Comparison of ENCODE assay signal across 18 cellular contexts in the genomic region with DNA sequence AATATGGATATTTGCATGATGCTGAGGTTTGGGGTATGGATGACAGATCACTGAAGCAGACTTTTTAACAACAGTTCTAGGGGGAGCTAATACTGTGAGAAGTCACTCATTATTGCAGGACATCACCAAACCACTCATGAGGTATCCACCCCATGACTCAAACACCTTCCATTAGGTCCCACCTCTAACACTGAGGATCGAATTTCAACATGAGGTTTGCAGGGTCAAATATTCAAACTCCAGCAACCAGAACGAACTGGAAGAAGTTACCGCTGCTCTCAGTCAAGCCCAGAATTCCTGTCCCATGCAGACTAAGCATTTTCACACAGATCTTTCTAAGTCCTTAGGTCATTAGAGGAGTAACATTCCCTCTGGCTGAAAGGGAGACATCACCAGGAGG.
DNase-seq lines count a peak whose midpoint lies in the region; ATAC-seq, FAIRE-seq and TF ChIP-seq lines count a peak whose summit lies in the region.
"Had no signal": no experiment of that assay in that cellular context is flagged by ENCODE, and none has a peak within 500 bp of the region (broad histone marks: within the 10 kb centered on the region; RNA-seq: fewer than 3 reads in every experiment).

No MANE protein-coding gene starts in this region.

- no peak for ATAC-seq in body of pancreas

- in situ Hi-C loops in Caki2 (cut with HindIII; ENCODE audit: low pct_unique_long_range_greater_than_20kb, low sequenced_read_pairs): no loop called here

- H2BK12ac ChIP-seq in mesenchymal stem cell (ENCODE audit: low read length in 2 of 2): no peak overlapping the region

- no peaks in the 10 kb centered on the region for H3K79me1 ChIP-seq in mesenchymal stem cell (replicated peaks; ENCODE audit: low read length, poor library complexity, severe bottlenecking)

- no peak overlapping the region for H2AFZ ChIP-seq in mesenchymal stem cell (ENCODE audit: low read depth, low read length)

- H3K14ac ChIP-seq in mesenchymal stem cell (ENCODE audit: low read length in 2 of 2): no peak overlapping the region

- no peak overlapping the region for H4K91ac ChIP-seq in mesenchymal stem cell (ENCODE audit: low read length)

- no peak overlapping the region for H3K27ac ChIP-seq in coronary artery
- peak overlapping the region; percentile 78 for H3K27ac ChIP-seq in mesenchymal stem cell (ENCODE audit: low read length, poor library complexity, severe bottlenecking)
- H3K27ac ChIP-seq in body of pancreas: no peak overlapping the region

- H2BK15ac ChIP-seq in mesenchymal stem cell (ENCODE audit: low read depth, poor library complexity, severe bottlenecking): no peak overlapping the region

- H3K23ac ChIP-seq in mesenchymal stem cell (ENCODE audit: low read length in 2 of 2): no peak overlapping the region

- peaks cover 4% of the 10 kb centered on the region for H3K36me3 Mint-ChIP-seq in activated T-helper 1 cell treated with anti-CD3 and anti-CD28 coated beads, Interleukin-12 subunit alpha, Interleukin-12 subunit beta, Interleukin-2, Interleukin-4 antibody, amounts not matched to agents 30 ng/mL and 10 ng/mL and 1 ng/mL, durations not matched to agents 14 hours and 24 hours and 36 hours (ENCODE audit: low read depth)
- H3K36me3 Mint-ChIP-seq: CD4-positive, alpha-beta memory T cell had no signal

- no peak overlapping the region for H2BK5ac ChIP-seq in mesenchymal stem cell (ENCODE audit: low read depth, low read length, poor library complexity, severe bottlenecking)

- no peak overlapping the region for H2AK5ac ChIP-seq in mesenchymal stem cell (ENCODE audit: low read length, severe bottlenecking)

- H3K4me3 ChIP-seq in coronary artery (no peak overlapping the region), mesenchymal stem cell (ENCODE audit: insufficient read depth in 1 of 2, low read depth in 1 of 2, low read length in 2 of 2) (no peak overlapping the region), body of pancreas (no peak overlapping the region)

- intact Hi-C loops in body of pancreas (cut with DNase I): no loop called here
- intact Hi-C loops in activated T-helper 1 cell treated with anti-CD3 and anti-CD28 coated beads, Interleukin-12 subunit alpha, Interleukin-12 subunit beta, Interleukin-2, Interleukin-4 antibody, amounts not matched to agents 30 ng/mL and 10 ng/mL and 1 ng/mL, durations not matched to agents 14 hours and 24 hours and 36 hours (cut with micrococcal nuclease): loop anchor here (10.0 kb wide), 1 partner anchor 209 kb away; no protein-coding TSS in a partner anchor

- H3K18ac ChIP-seq in mesenchymal stem cell (ENCODE audit: low read depth in 1 of 2, low read length in 2 of 2): no peak overlapping the region

- no peak overlapping the region for H3K4me2 ChIP-seq in mesenchymal stem cell (ENCODE audit: low read length, poor library complexity, severe bottlenecking)

- no peaks in the 10 kb centered on the region for H3K9me3 ChIP-seq in mesenchymal stem cell (ENCODE audit: control insufficient read depth, low read length)
- no peaks in the 10 kb centered on the region for H3K9me3 ChIP-seq in body of pancreas

- H3K4ac ChIP-seq in mesenchymal stem cell (ENCODE audit: low read depth in 1 of 2, low read length in 2 of 2): no peak overlapping the region

- no peak overlapping the region for H4K8ac ChIP-seq in mesenchymal stem cell (ENCODE audit: low read length)

- peaks cover 21% of the 10 kb centered on the region for H3K4me1 Mint-ChIP-seq in activated T-helper 1 cell treated with anti-CD3 and anti-CD28 coated beads, Interleukin-12 subunit alpha, Interleukin-12 subunit beta, Interleukin-2, Interleukin-4 antibody, amounts not matched to agents 30 ng/mL and 10 ng/mL and 1 ng/mL, durations not matched to agents 14 hours and 24 hours and 36 hours (ENCODE audit: low read depth)
- H3K4me1 Mint-ChIP-seq: B cell; CD4-positive, alpha-beta memory T cell had no signal

- H3K9ac ChIP-seq in mesenchymal stem cell (ENCODE audit: low read length): no peak overlapping the region

- H3K27ac Mint-ChIP-seq in activated T-helper 1 cell treated with anti-CD3 and anti-CD28 coated beads, Interleukin-12 subunit alpha, Interleukin-12 subunit beta, Interleukin-2, Interleukin-4 antibody, amounts not matched to agents 30 ng/mL and 10 ng/mL and 1 ng/mL, durations not matched to agents 14 hours and 24 hours and 36 hours: no peak overlapping the region
- H3K27ac Mint-ChIP-seq: B cell; CD4-positive, alpha-beta memory T cell had no signal

- no peaks in the 10 kb centered on the region for H3K9me3 Mint-ChIP-seq in activated T-helper 1 cell treated with anti-CD3 and anti-CD28 coated beads, Interleukin-12 subunit alpha, Interleukin-12 subunit beta, Interleukin-2, Interleukin-4 antibody, amounts not matched to agents 30 ng/mL and 10 ng/mL and 1 ng/mL, durations not matched to agents 14 hours and 24 hours and 36 hours

- DNase-seq in Caki2 (ENCODE audit: low read depth) (peak; percentile 88), RCC 7860 (ENCODE audit: low spot score) (peak; percentile 23), coronary artery (ENCODE audit: low spot score) (peak; percentile 36), mesenchymal stem cell (no peak), body of pancreas (no peak), NCI-H1930 (lab: John Stamatoyannopoulos, UW) (no peak), DMS53 (lab: John Stamatoyannopoulos, UW) (no peak)
- no peak for DNase-seq in activated T-helper 1 cell treated with anti-CD3 and anti-CD28 coated beads, Interleukin-12 subunit alpha, Interleukin-12 subunit beta, Interleukin-2, Interleukin-4 antibody, amounts not matched to agents 30 ng/mL and 10 ng/mL and 1 ng/mL, durations not matched to agents 14 hours and 24 hours and 36 hours (ENCODE audit: low spot score)
- DNase-seq: CD4-positive, alpha-beta memory T cell; DND-41; HCEC 1CT; KBM-7; NCI-H1048; NCI-H146; NCI-H69; NK-92 treated with Interleukin-12 subunit alpha and Interleukin-12 subunit beta, amount 100 ng/mL, for 24 hours had no signal

- no peak for TF ChIP-seq POLR2A in body of pancreas (IDR thresholded peaks at IDR 0.05)

- H3K27me3 Mint-ChIP-seq in activated T-helper 1 cell treated with anti-CD3 and anti-CD28 coated beads, Interleukin-12 subunit alpha, Interleukin-12 subunit beta, Interleukin-2, Interleukin-4 antibody, amounts not matched to agents 30 ng/mL and 10 ng/mL and 1 ng/mL, durations not matched to agents 14 hours and 24 hours and 36 hours (ENCODE audit: insufficient read depth): no peaks in the 10 kb centered on the region
- H3K27me3 Mint-ChIP-seq: B cell had no signal

- peak; percentile 33 for FAIRE-seq in RCC 7860 (lab: Jason Lieb, UNC)
- FAIRE-seq: D721Med had no signal

- 56% methylated on average over 3 of the region's 3 CpGs for WGBS in mesenchymal stem cell
- 53 to 59% methylated on average over 3 of the region's 3 CpGs for WGBS in body of pancreas, 2 donors

- H3K27me3 ChIP-seq in mesenchymal stem cell (ENCODE audit: control insufficient read depth in 1 of 2, insufficient read depth in 1 of 2, low read length in 2 of 2): peaks cover 0 to 21% of the 10 kb centered on the region in 2 experiments
- H3K27me3 ChIP-seq in body of pancreas: no peaks in the 10 kb centered on the region

- no peak for TF ChIP-seq CTCF in coronary artery (IDR thresholded peaks at IDR 0.05)
- no peak for TF ChIP-seq CTCF in body of pancreas (IDR thresholded peaks at IDR 0.05)

- no peaks in the 10 kb centered on the region for H3K36me3 ChIP-seq in mesenchymal stem cell (ENCODE audit: control insufficient read depth in 1 of 2, insufficient read depth in 2 of 2, low read depth in 1 of 2, low read length in 2 of 2)
- H3K36me3 ChIP-seq in body of pancreas (replicated peaks in 1 of 2; ENCODE audit: insufficient read depth in 1 of 2, low read depth in 2 of 2): no peaks in the 10 kb centered on the region

- H3K4me1 ChIP-seq in mesenchymal stem cell (ENCODE audit: control insufficient read depth, insufficient read depth, low read depth, low read length): peaks cover 9% of the 10 kb centered on the region
- H3K4me1 ChIP-seq in body of pancreas: no peaks in the 10 kb centered on the region

- H3K4me3 Mint-ChIP-seq in activated T-helper 1 cell treated with anti-CD3 and anti-CD28 coated beads, Interleukin-12 subunit alpha, Interleukin-12 subunit beta, Interleukin-2, Interleukin-4 antibody, amounts not matched to agents 30 ng/mL and 10 ng/mL and 1 ng/mL, durations not matched to agents 14 hours and 24 hours and 36 hours: no peak overlapping the region
- H3K4me3 Mint-ChIP-seq: B cell had no signal

- H2BK120ac ChIP-seq in mesenchymal stem cell (ENCODE audit: low read depth, low read length): no peak overlapping the region

Comparison
In these comparisons a context has a peak if more than half of its experiments do, and no peak if none do; other contexts are left out.
1. DNase-seq: peak in Caki2 (single experiment), RCC 7860 (single experiment) and coronary artery (single experiment); none in mesenchymal stem cell (single experiment), body of pancreas (0 of 4), NCI-H1930 (0 of 2), DMS53 (single experiment) and activated T-helper 1 cell treated with anti-CD3 and anti-CD28 coated beads, Interleukin-12 subunit alpha, Interleukin-12 subunit beta, Interleukin-2, Interleukin-4 antibody, amounts not matched to agents 30 ng/mL and 10 ng/mL and 1 ng/mL, durations not matched to agents 14 hours and 24 hours and 36 hours (single experiment).